ENCODE assay signal across 21 cellular contexts in the genomic region with DNA sequence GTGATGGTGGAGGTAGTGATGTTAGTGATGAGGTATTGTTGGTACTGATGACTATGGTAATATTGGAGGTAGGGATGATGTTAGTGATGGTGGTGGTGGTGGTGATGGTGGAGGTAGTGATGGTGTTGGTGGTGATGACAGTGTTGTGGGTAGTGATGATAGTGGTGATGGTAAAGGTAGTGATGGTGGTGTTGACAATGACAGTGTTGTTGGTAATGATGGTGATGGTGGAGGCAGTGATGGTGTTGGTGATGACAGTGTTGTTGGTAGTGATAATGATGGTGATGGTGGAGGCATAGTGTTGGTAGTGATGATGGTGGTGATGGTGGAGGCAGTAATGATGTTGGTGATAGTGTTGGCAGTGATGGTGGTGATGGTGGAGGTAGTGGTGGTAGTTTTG.
DNase-seq lines count a peak whose midpoint lies in the region; ATAC-seq, FAIRE-seq and TF ChIP-seq lines count a peak whose summit lies in the region.
"Had no signal": no experiment of that assay in that cellular context is flagged by ENCODE, and none has a peak within 500 bp of the region (broad histone marks: within the 10 kb centered on the region; RNA-seq: fewer than 3 reads in every experiment).

No MANE protein-coding gene starts in this region.

- H3K23me2 ChIP-seq in H1 (ENCODE audit: low read depth, low read length): peaks cover 10% of the 10 kb centered on the region; the same call in 1 of the 2 replicates

- no peak for TF ChIP-seq RAD21 in HepG2 (CRISPR knock-in tag; IDR thresholded peaks at IDR 0.05)
- no peak for TF ChIP-seq RAD21 in K562 (CRISPR knock-in tag; conservative IDR thresholded peaks at IDR 0.05 in 1 of 2, IDR thresholded peaks at IDR 0.05 in 1 of 2)
- TF ChIP-seq RAD21 in H1 (IDR thresholded peaks at IDR 0.05 in 1 of 2, conservative IDR thresholded peaks at IDR 0.05 in 1 of 2; ENCODE audit: low read depth in 2 of 2, low read length in 2 of 2): no peak

- intact Hi-C loops in HepG2 (cut with micrococcal nuclease; ENCODE audit: unreplicated experiment) (loop anchor here (10.0 kb wide), 1 partner anchor 182 kb away; no protein-coding TSS in a partner anchor), right lobe of liver (cut with DNase I) (loop anchor here (5.0 to 10.0 kb wide), 3 partner anchors 66 to 362 kb away; a partner anchor contains a TSS), K562 (cut with micrococcal nuclease) (loop anchor here (10.0 kb wide), 1 partner anchor 182 kb away; no protein-coding TSS in a partner anchor)

- in situ Hi-C loops in HepG2 (cut with HindIII; ENCODE audit: extremely low pct_ligation_motif_present, low pct_unique_long_range_greater_than_20kb): no loop called here
- in situ Hi-C loops in K562 (cut with MboI): loop anchor here (10.0 kb wide), 1 partner anchor 352 kb away; no protein-coding TSS in a partner anchor

- no peak for TF ChIP-seq POLR2A in HepG2 (IDR thresholded peaks at IDR 0.05; ENCODE audit: insufficient read depth in 1 of 2, low read depth in 2 of 2, low read length in 2 of 2)
- TF ChIP-seq POLR2A in right lobe of liver (IDR thresholded peaks at IDR 0.05): no peak
- no peak for TF ChIP-seq POLR2A in K562 (conservative IDR thresholded peaks at IDR 0.05)
- TF ChIP-seq POLR2A in H1 (IDR thresholded peaks at IDR 0.05; ENCODE audit: control extremely low read depth in 1 of 2, low read depth in 2 of 2, low read length in 2 of 2): no peak

- FAIRE-seq in HepG2 (lab: Jason Lieb, UNC) (no peak), K562 (lab: Jason Lieb, UNC) (peak; percentile 26), H1 (lab: Jason Lieb, UNC) (no peak)
- FAIRE-seq: A549, D721Med, G401.6, GM19239 had no signal

- H3K27me3 ChIP-seq in HepG2 (ENCODE audit: control insufficient read depth in 1 of 2, insufficient read depth in 2 of 2, low read length in 2 of 2): no peaks in the 10 kb centered on the region
- H3K27me3 ChIP-seq in right lobe of liver: no peaks in the 10 kb centered on the region
- peaks cover 0 to 60% of the 10 kb centered on the region in 2 experiments; a peak in 2 of 5 replicates for H3K27me3 ChIP-seq in K562 (ENCODE audit: control insufficient read depth in 2 of 2, insufficient read depth in 2 of 2, low read length in 2 of 2)
- no peaks in the 10 kb centered on the region for H3K27me3 ChIP-seq in H1 (replicated peaks in 1 of 4; ENCODE audit: control insufficient read depth in 3 of 4, extremely low read depth in 1 of 4, insufficient read depth in 3 of 4, low read length in 3 of 4)
- H3K27me3 ChIP-seq: BLaER1 treated with 17β-estradiol and CSF1 and Interleukin-3, amounts not matched to agents 10 nM and 100 nM had no signal

- H2BK5ac ChIP-seq in H1 (ENCODE audit: low read depth, low read length): no peak overlapping the region

- H2BK15ac ChIP-seq in H1 (ENCODE audit: low read length): no peak overlapping the region

- H3K4me1 ChIP-seq in HepG2 (ENCODE audit: insufficient read depth, low read length) (no peaks in the 10 kb centered on the region), right lobe of liver (peaks cover 0 to 4% (median 0%) of the 10 kb centered on the region in 4 donors), K562 (replicated peaks in 1 of 2; ENCODE audit: control insufficient read depth in 2 of 2, insufficient read depth in 2 of 2, low read length in 2 of 2) (peaks cover 4 to 29% of the 10 kb centered on the region in 2 experiments; a peak in 3 of 5 replicates), H1 (replicated peaks in 1 of 4; ENCODE audit: control insufficient read depth in 3 of 4, insufficient read depth in 4 of 4, low read length in 3 of 4) (peaks cover 0 to 7% (median 6%) of the 10 kb centered on the region in 4 experiments; a peak in 6 of 7 replicates)
- H3K4me1 ChIP-seq: A549, Caco-2 had no signal

- H3K79me1 ChIP-seq in H1 (ENCODE audit: low read depth, low read length): no peaks in the 10 kb centered on the region

- no peaks in the 10 kb centered on the region for H3K9me1 ChIP-seq in K562 (ENCODE audit: control insufficient read depth, insufficient read depth, low read length)

- no peak overlapping the region; the same call in 1 of the 2 replicates for H2BK20ac ChIP-seq in H1 (ENCODE audit: low read length)

- POLR2A ChIA-PET in HepG2 (lab: Yijun Ruan, JAX) (no interaction called here), K562 (lab: Yijun Ruan, JAX) (no interaction called here), H1 (lab: Charles Lee; ENCODE audit: partially characterized antibody) (no interaction called here)

- H3K9me3 ChIP-seq in HepG2 (ENCODE audit: low read length) (0 out of 2 replicates have a peak, but pooled peaks cover 4% of the 10 kb centered on the region), right lobe of liver (no peaks in the 10 kb centered on the region), K562 (replicated peaks; ENCODE audit: control insufficient read depth, insufficient read depth, low read depth, low read length) (no peaks in the 10 kb centered on the region), H1 (ENCODE audit: insufficient read depth in 2 of 2, low read depth in 1 of 2, low read length in 1 of 2) (no peaks in the 10 kb centered on the region)
- H3K9me3 ChIP-seq: A549, Caco-2 had no signal

- H3K9ac ChIP-seq in HepG2 (ENCODE audit: insufficient read depth, low read depth, low read length): no peak overlapping the region
- H3K9ac ChIP-seq in K562 (ENCODE audit: insufficient read depth in 1 of 2, low read depth in 2 of 2, low read length in 2 of 2): no peak overlapping the region
- no peak overlapping the region for H3K9ac ChIP-seq in H1 (replicated peaks in 1 of 4; ENCODE audit: extremely low read depth in 1 of 4, low read depth in 3 of 4, low read length in 3 of 4)
- H3K9ac ChIP-seq: BLaER1 treated with 17β-estradiol and CSF1 and Interleukin-3, amounts not matched to agents 10 nM and 100 nM had no signal

- H3K27ac ChIP-seq in HepG2 (ENCODE audit: extremely low read length, insufficient read depth, low read length) (no peak overlapping the region), right lobe of liver (no peak overlapping the region), K562 (ENCODE audit: extremely low read depth, low read depth, low read length) (no peak overlapping the region), H1 (ENCODE audit: low read depth, low read length) (no peak overlapping the region)
- H3K27ac ChIP-seq: 22Rv1; A549; BLaER1 treated with 17β-estradiol and CSF1 and Interleukin-3, amounts not matched to agents 10 nM and 100 nM; C4-2B had no signal

- H3K4me2 ChIP-seq in HepG2 (ENCODE audit: low read depth, low read length) (no peak overlapping the region), K562 (ENCODE audit: insufficient read depth, low read length) (no peak overlapping the region), H1 (ENCODE audit: insufficient read depth in 1 of 2, low read depth in 2 of 2, low read length in 2 of 2) (no peak overlapping the region)
- H3K4me2 ChIP-seq: A549 had no signal

- H3K79me2 ChIP-seq in HepG2 (ENCODE audit: insufficient read depth, low read length) (no peaks in the 10 kb centered on the region), K562 (ENCODE audit: control insufficient read depth, insufficient read depth, low read length) (no peaks in the 10 kb centered on the region), H1 (ENCODE audit: control insufficient read depth in 1 of 2, insufficient read depth in 2 of 2, low read length in 2 of 2) (no peaks in the 10 kb centered on the region)

- H2BK12ac ChIP-seq in H1 (ENCODE audit: low read depth, low read length): peak overlapping the region; percentile 77; the same call in 1 of the 2 replicates

- no peak overlapping the region for H3K14ac ChIP-seq in H1 (ENCODE audit: insufficient read length)

- ATAC-seq in HepG2 (no peak), right lobe of liver (no peak), K562 (no peak), GM19397 (IDR thresholded peaks at IDR 0.05; ENCODE audit: unreplicated experiment) (no peak), HG03469 (IDR thresholded peaks at IDR 0.05; ENCODE audit: unreplicated experiment) (no peak)
- ATAC-seq: A549; CD8-positive, alpha-beta T cell had no signal

- TF ChIP-seq CTCF in HepG2 (CRISPR knock-in tag; IDR thresholded peaks at IDR 0.05): no peak
- TF ChIP-seq CTCF in right lobe of liver (IDR thresholded peaks at IDR 0.05): no peak
- TF ChIP-seq CTCF in K562 (IDR thresholded peaks at IDR 0.05 in 2 of 3, conservative IDR thresholded peaks at IDR 0.05 in 1 of 3; ENCODE audit: insufficient read depth in 2 of 3, low read depth in 1 of 3, low read length in 3 of 3): no peak
- TF ChIP-seq CTCF in H1 (IDR thresholded peaks at IDR 0.05; ENCODE audit: control extremely low read depth in 1 of 3, insufficient read depth in 1 of 3, low read depth in 1 of 3, low read length in 3 of 3): no peak

- TF ChIP-seq EP300 in HepG2 (IDR thresholded peaks at IDR 0.05; ENCODE audit: low read depth in 2 of 2, low read length in 2 of 2) (no peak), HepG2 (CRISPR knock-in tag; IDR thresholded peaks at IDR 0.05; ENCODE audit: borderline replicate concordance) (no peak), K562 (IDR thresholded peaks at IDR 0.05; ENCODE audit: low read length) (no peak), H1 (IDR thresholded peaks at IDR 0.05; ENCODE audit: borderline replicate concordance in 1 of 2, low read depth in 2 of 2, low read length in 2 of 2) (no peak)

- peak overlapping the region; percentile 95 for H3K56ac ChIP-seq in H1 (replicated peaks; ENCODE audit: insufficient read length, low read depth, low read length)

- no peak overlapping the region for H3K23ac ChIP-seq in H1 (ENCODE audit: insufficient read length)

- DNase-seq in HepG2 (ENCODE audit: low spot score) (no peak), right lobe of liver (no peak), K562 (ENCODE audit: extremely low read depth in 1 of 4, low spot score in 3 of 4) (no peak), H1 (ENCODE audit: low read depth in 1 of 2, low spot score in 2 of 2) (no peak), pons (ENCODE audit: low spot score) (no peak)
- DNase-seq: AML-193; Caco-2; Calu3; CD4-positive, alpha-beta T cell; CD8-positive, alpha-beta T cell; DMS79 treated with DMSO at 0.1 percent for 48 hours; GF-D8 had no signal

- peak overlapping the region; percentile 25 for H4K91ac ChIP-seq in H1 (replicated peaks; ENCODE audit: insufficient read length, low read length)

- no peak overlapping the region for H4K5ac ChIP-seq in H1 (ENCODE audit: insufficient read length, low read depth, low read length)

- H3K36me3 ChIP-seq in HepG2 (replicated peaks in 1 of 2; ENCODE audit: control insufficient read depth in 1 of 2, insufficient read depth in 2 of 2, low read length in 2 of 2) (no peaks in the 10 kb centered on the region), right lobe of liver (peaks cover 0 to 53% (median 17%) of the 10 kb centered on the region in 4 donors), K562 (ENCODE audit: control insufficient read depth, insufficient read depth, low read length) (no peaks in the 10 kb centered on the region), H1 (ENCODE audit: control insufficient read depth in 2 of 4, insufficient read depth in 4 of 4, low read length in 3 of 4) (no peaks in the 10 kb centered on the region; a peak in 1 of 8 replicates)

- no peaks in the 10 kb centered on the region for H4K20me1 ChIP-seq in HepG2 (ENCODE audit: insufficient read depth, low read length)
- no peaks in the 10 kb centered on the region for H4K20me1 ChIP-seq in K562 (replicated peaks; ENCODE audit: control insufficient read depth, insufficient read depth, low read length)
- peaks cover 0 to 7% of the 10 kb centered on the region in 2 experiments for H4K20me1 ChIP-seq in H1 (replicated peaks in 1 of 2; ENCODE audit: control insufficient read depth in 1 of 2, insufficient read depth in 2 of 2, low read length in 2 of 2)

- no TSS peak for BruUV-seq in HepG2 (replicated peaks; lab: Mats Ljungman, UMichigan)
- BruUV-seq in K562 (replicated peaks; lab: Mats Ljungman, UMichigan): no TSS peak

- H3K4me3 ChIP-seq in HepG2 (replicated peaks in 1 of 3; ENCODE audit: insufficient read depth in 1 of 3, low read depth in 2 of 3, low read length in 3 of 3) (no peak overlapping the region), right lobe of liver (no peak overlapping the region), K562 (no peak overlapping the region), H1 (ENCODE audit: extremely low read depth in 1 of 4, insufficient read depth in 2 of 4, low read depth in 3 of 4, low read length in 4 of 4) (no peak overlapping the region)
- H3K4me3 ChIP-seq: A549; BLaER1 treated with 17β-estradiol and CSF1 and Interleukin-3, amounts not matched to agents 10 nM and 100 nM had no signal

- peak overlapping the region; percentile 54; the same call in 1 of the 2 replicates for H2AK5ac ChIP-seq in H1 (ENCODE audit: low read depth, low read length)

- no peak overlapping the region for H3K4ac ChIP-seq in H1 (replicated peaks; ENCODE audit: insufficient read length, low read depth, low read length)

- no peak overlapping the region for H4K8ac ChIP-seq in H1 (ENCODE audit: extremely low read depth, insufficient read depth, low read length)

- H3K18ac ChIP-seq in H1 (ENCODE audit: extremely low read depth, low read length): no peak overlapping the region

- H2BK120ac ChIP-seq in H1 (replicated peaks; ENCODE audit: low read depth, low read length): no peak overlapping the region

- CTCF ChIA-PET in HepG2 (lab: Yijun Ruan, JAX; ENCODE audit: low intra/inter-chr PET ratio, low total read pairs): interaction anchor here (3.8 kb wide), 1 partner anchor 66 kb away, joined by 15 read pairs; a partner anchor contains a TSS
- CTCF ChIA-PET in K562 (lab: Yijun Ruan, JAX; ENCODE audit: low intra/inter-chr PET ratio): interaction anchor here (1.1 to 1.3 kb wide), 2 partner anchors 355 to 426 kb away, joined by 3 to 6 read pairs; no protein-coding TSS in a partner anchor
- CTCF ChIA-PET in H1 (lab: Charles Lee; ENCODE audit: partially characterized antibody): interaction anchor here (0.7 to 8.0 kb wide), 20 partner anchors 8 to 427 kb away, joined by 3 to 248 read pairs (median 4); a partner anchor contains a TSS

- H2AFZ ChIP-seq in HepG2 (ENCODE audit: low read length) (no peak overlapping the region), K562 (ENCODE audit: low read depth, low read length) (no peak overlapping the region), H1 (ENCODE audit: low read length) (no peak overlapping the region)
